ENCODE assay signal across 9 cellular contexts in the genomic region with DNA sequence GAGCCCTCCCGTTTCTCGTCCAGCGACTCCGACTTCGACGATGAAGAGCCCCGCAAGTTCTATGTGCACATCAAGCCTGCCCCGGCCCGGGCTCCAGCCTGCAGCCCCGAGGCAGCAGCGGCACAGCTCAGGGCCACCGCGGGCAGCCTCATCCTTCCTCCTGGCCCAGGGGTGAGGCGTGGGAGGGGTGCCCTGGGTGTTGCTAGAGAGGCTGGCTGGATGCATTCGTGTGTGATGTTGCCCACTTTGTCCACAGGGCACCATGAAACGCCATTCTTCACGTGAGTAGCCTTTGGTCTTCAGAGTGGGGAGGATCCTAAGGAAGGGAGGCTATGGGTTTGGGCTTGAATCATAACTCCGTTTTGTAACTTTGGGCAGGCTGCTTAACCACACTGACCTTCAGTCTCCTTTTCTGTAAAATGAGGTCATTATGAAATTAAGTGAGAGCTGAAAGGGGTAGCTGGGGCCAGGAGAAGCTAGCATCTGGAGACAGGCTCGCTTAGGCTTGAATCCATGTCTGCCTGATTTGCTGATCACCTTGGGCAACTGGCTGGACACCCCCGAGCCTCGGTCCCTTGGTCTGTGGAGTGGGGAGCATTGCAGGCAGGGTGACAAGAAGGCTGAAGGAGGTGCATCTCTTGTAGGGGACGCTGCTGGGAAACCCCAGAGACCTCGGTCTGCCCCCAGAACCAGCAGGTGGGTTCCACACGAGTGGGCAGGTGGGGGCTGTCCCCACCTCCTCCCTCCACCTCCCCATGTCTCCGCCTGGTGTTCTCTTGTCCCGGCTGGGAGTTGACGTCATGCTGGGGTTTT. TPM values are rescaled to one million over a fixed set of nuclear protein-coding genes. Genes with fewer than 3 reads are reported as not detected.
DNase-seq lines count a peak whose midpoint lies in the region; ATAC-seq and TF ChIP-seq lines count a peak whose summit lies in the region.
"Had no signal": no experiment of that assay in that cellular context is flagged by ENCODE, and none has a peak within 500 bp of the region (broad histone marks: within the 10 kb centered on the region; RNA-seq: fewer than 3 reads in every experiment).

No MANE protein-coding gene starts in this region.

- peaks cover 13% of the 10 kb centered on the region for H3K23me2 ChIP-seq in H9 (ENCODE audit: insufficient read length, low read depth, low read length, poor library complexity, severe bottlenecking)

- H3T11ph ChIP-seq in H9 (ENCODE audit: low read length) = no peak overlapping the region

- H2BK15ac ChIP-seq in H9 (ENCODE audit: low read depth, low read length) = no peak overlapping the region

- H3K36me3 ChIP-seq in naive thymus-derived CD4-positive, alpha-beta T cell (ENCODE audit: control insufficient read depth in 2 of 3, insufficient read depth in 3 of 3, low read length in 3 of 3) = peaks cover 0 to 69% (median 3%) of the 10 kb centered on the region in 3 experiments

- H3K9ac ChIP-seq in H9 (ENCODE audit: extremely low read depth, insufficient read length, low read length) = no peak overlapping the region

- H3K14ac ChIP-seq in H9 (ENCODE audit: insufficient read depth, low read length) = no peak overlapping the region

- CTCF ChIA-PET in naive thymus-derived CD4-positive, alpha-beta T cell (lab: Charles Lee) = interaction anchor here (0.6 kb wide), 1 partner anchor 80 kb away, joined by 3 read pairs; no protein-coding TSS in a partner anchor

- H2AFZ ChIP-seq in H9 (ENCODE audit: low read length) = no peak overlapping the region

- 0 out of 2 replicates have a peak, but pooled peaks cover 2% of the 10 kb centered on the region for H3K27me3 Mint-ChIP-seq in H9 (ENCODE audit: low read depth)
- no peaks in the 10 kb centered on the region for H3K27me3 Mint-ChIP-seq in naive thymus-derived CD4-positive, alpha-beta T cell

- H3K36me3 Mint-ChIP-seq in H9 (ENCODE audit: insufficient read depth in 1 of 3, low read depth in 3 of 3) = peaks cover 2 to 8% (median 8%) of the 10 kb centered on the region in 3 experiments; a peak in 6 of 7 replicates
- peaks cover 13 to 34% (median 18%) of the 10 kb centered on the region in 5 donors for H3K36me3 Mint-ChIP-seq in naive thymus-derived CD4-positive, alpha-beta T cell

- peak overlapping the region in 2 of 3 experiments; percentile 20 to 32; a peak in 2 of 7 replicates for H3K27ac Mint-ChIP-seq in H9
- peak overlapping the region in 1 of 9 donors; percentile 71 for H3K27ac Mint-ChIP-seq in naive thymus-derived CD4-positive, alpha-beta T cell

- no peak overlapping the region for H2BK120ac ChIP-seq in H9 (ENCODE audit: low read depth, low read length, poor library complexity, severe bottlenecking)

- H3K18ac ChIP-seq in H9 (ENCODE audit: insufficient read length, low read depth, low read length) = no peak overlapping the region

- no peaks in the 10 kb centered on the region for H3K79me1 ChIP-seq in H9 (ENCODE audit: insufficient read depth, low read depth, low read length, poor library complexity, severe bottlenecking)

- no peak overlapping the region for H3K4me3 ChIP-seq in naive thymus-derived CD4-positive, alpha-beta T cell (ENCODE audit: low read length)

- H4K5ac ChIP-seq in H9 (ENCODE audit: insufficient read length, low read depth, low read length) = no peak overlapping the region

- H3K9me3 Mint-ChIP-seq in H9 = peaks cover 0 to 2% of the 10 kb centered on the region in 2 experiments; a peak in 1 of 5 replicates
- no peaks in the 10 kb centered on the region for H3K9me3 Mint-ChIP-seq in naive thymus-derived CD4-positive, alpha-beta T cell

- H3K23ac ChIP-seq in H9 (ENCODE audit: insufficient read length, low read depth, low read length) = no peak overlapping the region

- POLR2A ChIA-PET in naive thymus-derived CD4-positive, alpha-beta T cell (lab: Charles Lee) = no interaction called here

- H2AK5ac ChIP-seq in H9 (ENCODE audit: insufficient read length, low read length) = no peak overlapping the region

- peaks cover 2% of the 10 kb centered on the region for H4K20me1 ChIP-seq in H9 (ENCODE audit: control insufficient read depth, insufficient read depth, insufficient read length)

- H4K91ac ChIP-seq in H9 (ENCODE audit: insufficient read length, low read depth, low read length) = no peak overlapping the region

- no peak overlapping the region; a peak in 1 of 5 replicates for H3K4me3 Mint-ChIP-seq in H9
- peak overlapping the region in 1 of 10 donors; percentile 45 for H3K4me3 Mint-ChIP-seq in naive thymus-derived CD4-positive, alpha-beta T cell

- H4K8ac ChIP-seq in H9 (replicated peaks; ENCODE audit: insufficient read length, low read depth, low read length) = no peak overlapping the region

- H3K4me1 ChIP-seq in H9 (ENCODE audit: insufficient read depth, low read length) = no peaks in the 10 kb centered on the region
- no peaks in the 10 kb centered on the region for H3K4me1 ChIP-seq in naive thymus-derived CD4-positive, alpha-beta T cell (ENCODE audit: control insufficient read depth in 2 of 2, insufficient read depth in 2 of 2, low read length in 2 of 2)

- no peaks in the 10 kb centered on the region for H3K27me3 ChIP-seq in H9 (ENCODE audit: insufficient read depth, low read length)
- H3K27me3 ChIP-seq in naive thymus-derived CD4-positive, alpha-beta T cell (ENCODE audit: control insufficient read depth in 2 of 2, insufficient read depth in 2 of 2, low read length in 2 of 2) = no peaks in the 10 kb centered on the region

- ATAC-seq in GM18861 (IDR thresholded peaks at IDR 0.05; ENCODE audit: unreplicated experiment) (peak; percentile 71), Right ventricle myocardium superior (ENCODE audit: poor library complexity) (no peak)
- peak; percentile 33 for ATAC-seq in naive thymus-derived CD4-positive, alpha-beta T cell

- no peak for TF ChIP-seq CTCF in H9 (conservative IDR thresholded peaks at IDR 0.05)

- H3K56ac ChIP-seq in H9 (ENCODE audit: insufficient read length, low read depth, low read length) = no peak overlapping the region

- no peak overlapping the region for H3K27ac ChIP-seq in H9 (ENCODE audit: insufficient read length, low read depth, low read length)
- no peak overlapping the region for H3K27ac ChIP-seq in naive thymus-derived CD4-positive, alpha-beta T cell (ENCODE audit: low read depth, low read length)
- H3K27ac ChIP-seq: RWPE1 had no signal

- intact Hi-C loops in naive thymus-derived CD4-positive, alpha-beta T cell (cut with micrococcal nuclease) = loop anchor here in 1 of 2 donors (2.0 kb wide), 1 partner anchor 71 kb away; no protein-coding TSS in a partner anchor
- intact Hi-C loops in Right ventricle myocardium superior (cut with DNase I) = no loop called here

- no peak overlapping the region for H2BK20ac ChIP-seq in H9 (ENCODE audit: low read depth, low read length, poor library complexity, severe bottlenecking)

- no CpG with 5 or more reads among the region's 27 CpGs for WGBS in H9 (ENCODE audit: extremely low coverage, insufficient read length, low lambda C conversion rate)

- no peak for DNase-seq in H9
- peak; percentile 18 for DNase-seq in LHCN-M2 (ENCODE audit: low read depth)
- no peak for DNase-seq in naive thymus-derived CD4-positive, alpha-beta T cell
- DNase-seq in Right ventricle myocardium superior = no peak
- no peak for DNase-seq in COR-L47 (lab: John Stamatoyannopoulos, UW)
- DNase-seq in NCI-H1048 (lab: John Stamatoyannopoulos, UW) = no peak
- no peak for DNase-seq in NCI-H2196 treated with DMSO at 0.1 percent for 48 hours (lab: John Stamatoyannopoulos, UW; ENCODE audit: unreplicated experiment)

- H2BK12ac ChIP-seq in H9 (ENCODE audit: insufficient read length, low read depth, low read length) = no peak overlapping the region

- H3K9me3 ChIP-seq in H9 (ENCODE audit: control insufficient read depth, low read depth, low read length) = no peaks in the 10 kb centered on the region
- no peaks in the 10 kb centered on the region for H3K9me3 ChIP-seq in naive thymus-derived CD4-positive, alpha-beta T cell (ENCODE audit: control insufficient read depth in 2 of 3, low read length in 3 of 3)

- H3K4ac ChIP-seq in H9 (ENCODE audit: low read depth, low read length) = no peak overlapping the region

- no peak overlapping the region for H3K4me2 ChIP-seq in H9 (ENCODE audit: insufficient read depth, insufficient read length, low read length)

- peaks cover 13 to 23% of the 10 kb centered on the region in 2 experiments for H3K4me1 Mint-ChIP-seq in H9
- peaks cover 0 to 18% (median 9%) of the 10 kb centered on the region in 7 donors for H3K4me1 Mint-ChIP-seq in naive thymus-derived CD4-positive, alpha-beta T cell

- H2BK5ac ChIP-seq in H9 (ENCODE audit: insufficient read length, low read length) = no peak overlapping the region

- no peaks in the 10 kb centered on the region for H3K79me2 ChIP-seq in H9 (ENCODE audit: insufficient read depth, low read length)

RNA-seq across cellular contexts. Expression of a gene that starts 18.7 kb away (rescaled TPM):
- 0.96 and 1.0 TPM in 2 replicates for total RNA-seq in H9 (2021)
- total RNA-seq in LHCN-M2 (2014; rRNA removed) = not detected in 2 replicates
- not detected for polyA plus RNA-seq in LHCN-M2 (2012)
- under 1 TPM in 2 of 5 experiments, not detected in 3; 0.53 to 0.96 TPM for total RNA-seq in naive thymus-derived CD4-positive, alpha-beta T cell
- polyA plus RNA-seq in naive thymus-derived CD4-positive, alpha-beta T cell = 1 to 10 TPM in 1 of 2 donors, under 1 TPM in 1; 0.43 to 1.0 TPM
- total RNA-seq in Right ventricle myocardium superior = not detected

RNA-seq across cellular contexts. Expression of a gene that starts 24.9 kb away (rescaled TPM):
- total RNA-seq in H9 (2021) (13.1 and 13.7 TPM in 2 replicates), LHCN-M2 (2014; rRNA removed) (0.06 and 0.80 TPM in 2 replicates), Right ventricle myocardium superior (0.75 TPM)
- polyA plus RNA-seq in LHCN-M2 (2012) = 0.09 TPM
- 100 to 1,000 TPM in 2 of 5 experiments, 10 to 100 TPM in 3; 73.2 to 107 (median 87.7) TPM for total RNA-seq in naive thymus-derived CD4-positive, alpha-beta T cell
- 10 to 100 TPM; 14.7 to 43.4 TPM for polyA plus RNA-seq in naive thymus-derived CD4-positive, alpha-beta T cell

RNA-seq across cellular contexts. Expression of a gene that starts 45.1 kb away (rescaled TPM):
- total RNA-seq in H9 (2021) (0.61 and 0.63 TPM in 2 replicates), LHCN-M2 (2014; rRNA removed) (not detected in 2 replicates), Right ventricle myocardium superior (not detected)
- not detected for polyA plus RNA-seq in LHCN-M2 (2012)
- total RNA-seq in naive thymus-derived CD4-positive, alpha-beta T cell = 10 to 100 TPM in 1 of 5 experiments, 1 to 10 TPM in 4; 5.5 to 11.1 (median 8.2) TPM
- polyA plus RNA-seq in naive thymus-derived CD4-positive, alpha-beta T cell = 1 to 10 TPM; 2.0 to 6.0 TPM

RNA-seq across cellular contexts. Expression of a gene that starts 56.9 kb away (rescaled TPM):
- 158 and 160 TPM in 2 replicates for total RNA-seq in H9 (2021)
- 16.6 and 20.5 TPM in 2 replicates for total RNA-seq in LHCN-M2 (2014; rRNA removed)
- polyA plus RNA-seq in LHCN-M2 (2012) = 41.2 TPM
- 10 to 100 TPM; 28.6 to 73.8 (median 52.5) TPM for total RNA-seq in naive thymus-derived CD4-positive, alpha-beta T cell
- polyA plus RNA-seq in naive thymus-derived CD4-positive, alpha-beta T cell = 10 to 100 TPM; 21.9 to 48.4 TPM
- 25.1 TPM for total RNA-seq in Right ventricle myocardium superior
